Comparison of ENCODE assay signal across 24 cellular contexts in genomic region chr19:7620442-7621412, GRCh38. TPM values are rescaled to one million over a fixed set of nuclear protein-coding genes. Genes with fewer than 3 reads are reported as not detected.
"Had no signal": no experiment of that assay in that cellular context is flagged by ENCODE, and none has a peak within 500 bp of the region (broad histone marks: within the 10 kb centered on the region; RNA-seq: fewer than 3 reads in every experiment).

No MANE protein-coding gene starts in this region.

- H3K9me3 ChIP-seq: colonic mucosa, left ventricle myocardium inferior, sigmoid colon had no signal

- H3K4me1 ChIP-seq: neural progenitor cell had no signal

- H3K4me2 ChIP-seq: neural progenitor cell had no signal

- H3K9ac ChIP-seq: neural progenitor cell had no signal

- ATAC-seq: activated CD8-positive, alpha-beta memory T cell treated with anti-CD3 and anti-CD28 coated beads, Interleukin-2, amount 10 ng/mL, durations not matched to agents 7 days and 5 days; activated T-helper 17 cell treated with anti-CD3 and anti-CD28 coated beads, Interleukin-2, amount 50 U/mL, for 72 hours; naive thymus-derived CD4-positive, alpha-beta T cell; stimulated activated memory B cell treated with anti-CD40 and anti-IgM and Interleukin-4, amounts not matched to agents 10 μg/mL and 1 μg/mL and 100 μg/mL, for 72 hours had no signal

- H3K27me3 ChIP-seq: colonic mucosa, neural progenitor cell, sigmoid colon had no signal

- H3K36me3 ChIP-seq: neural progenitor cell had no signal

- FAIRE-seq: frontal cortex, keratinocyte had no signal

- H3K4me3 ChIP-seq: colonic mucosa, left ventricle myocardium inferior, neural progenitor cell, sigmoid colon had no signal

- H3K27ac ChIP-seq: left ventricle myocardium inferior, neural progenitor cell, sigmoid colon had no signal

- DNase-seq: activated CD4-positive, alpha-beta memory T cell treated with anti-CD3 and anti-CD28 coated beads, Interleukin-2, amount 10 ng/mL, durations not matched to agents 7 days and 5 days; activated CD4-positive, alpha-beta T cell treated with anti-CD3 and anti-CD28 coated beads for 48 hours; activated CD4-positive, CD25-positive, alpha-beta regulatory T cell; activated CD8-positive, alpha-beta memory T cell treated with anti-CD3 and anti-CD28 coated beads, Interleukin-2, amount 10 ng/mL, durations not matched to agents 7 days and 5 days; activated naive CD4-positive, alpha-beta T cell treated with Interleukin-2 at 50 U/mL for 16 hours; activated naive CD8-positive, alpha-beta T cell treated with anti-CD3 and anti-CD28 coated beads, Interleukin-2, amount 10 ng/mL, durations not matched to agents 7 days and 5 days; activated T-cell treated with anti-CD3 and anti-CD28 coated beads, Interleukin-2, amount 50 U/mL, for 1 hour; amygdala; caudate nucleus; colonic mucosa; left ventricle myocardium inferior; mesenchymal stem cell; naive thymus-derived CD4-positive, alpha-beta T cell; sigmoid colon; stimulated activated CD4-positive, alpha-beta T cell treated with anti-CD3 and anti-CD28 coated beads, Interleukin-4, amount 100 ng/mL, for 4 hours; T-cell had no signal

- H2AFZ ChIP-seq: neural progenitor cell had no signal

RNA-seq across cellular contexts. Expression of gene PCP2, which starts 12.8 kb away (rescaled TPM):
- total RNA-seq: epithelial cell of proximal tubule, frontal cortex, osteocyte, sigmoid colon, subcutaneous adipose tissue had no signal
- polyA plus RNA-seq: keratinocyte; naive thymus-derived CD4-positive, alpha-beta T cell had no signal

RNA-seq across cellular contexts. Expression of gene CAMSAP3, which starts 25.1 kb away (rescaled TPM):
- total RNA-seq: subcutaneous adipose tissue had no signal
